Comparison of ENCODE assay signal across 29 cellular contexts in genomic region chr12:96300064-96300463, GRCh38.
"Had no signal": no experiment of that assay in that cellular context is flagged by ENCODE, and none has a peak within 500 bp of the region (broad histone marks: within the 10 kb centered on the region; RNA-seq: fewer than 3 reads in every experiment).

No MANE protein-coding gene starts in this region.

- ATAC-seq: natural killer cell; psoas muscle; right cardiac atrium; right lobe of liver; stimulated activated memory B cell treated with anti-CD40 and anti-IgM and Interleukin-4, amounts not matched to agents 10 μg/mL and 1 μg/mL and 100 μg/mL, for 72 hours; stimulated activated naive CD8-positive, alpha-beta T cell treated with anti-CD3 and anti-CD28 coated beads, Interleukin-15, amount 100 ng/mL, for 72 hours; stimulated activated naive CD8-positive, alpha-beta T cell treated with anti-CD3 and anti-CD28 coated beads, Interleukin-15, Interleukin-2, amounts not matched to agents 100 U/mL and 50 U/mL, for 24 hours; upper lobe of right lung had no signal

- H3K36me3 ChIP-seq: ovary, uterus had no signal

- H3K9me3 ChIP-seq: ovary, psoas muscle, right lobe of liver, sigmoid colon, suprapubic skin, testis, tibial artery, transverse colon, upper lobe of right lung, uterus had no signal

- H3K4me2 ChIP-seq: neural progenitor cell had no signal

- H3K4me3 Mint-ChIP-seq: natural killer cell; nephron; neural progenitor cell; stimulated activated memory B cell treated with anti-CD40 and anti-IgM and Interleukin-4, amounts not matched to agents 10 μg/mL and 1 μg/mL and 100 μg/mL, for 72 hours; stimulated activated naive CD8-positive, alpha-beta T cell treated with anti-CD3 and anti-CD28 coated beads, Interleukin-15, amount 100 ng/mL, for 72 hours; type B pancreatic cell had no signal

- H3K27ac Mint-ChIP-seq: nephron; neural progenitor cell; progenitor cell of endocrine pancreas; stimulated activated memory B cell treated with anti-CD40 and anti-IgM and Interleukin-4, amounts not matched to agents 10 μg/mL and 1 μg/mL and 100 μg/mL, for 72 hours; type B pancreatic cell had no signal

- H3K4me3 ChIP-seq: neural progenitor cell, ovary, psoas muscle, right lobe of liver, sigmoid colon, suprapubic skin, testis, tibial artery, transverse colon, upper lobe of right lung, uterus had no signal

- H3K9me3 Mint-ChIP-seq: natural killer cell; nephron; neural progenitor cell; stimulated activated memory B cell treated with anti-CD40 and anti-IgM and Interleukin-4, amounts not matched to agents 10 μg/mL and 1 μg/mL and 100 μg/mL, for 72 hours; stimulated activated naive CD8-positive, alpha-beta T cell treated with anti-CD3 and anti-CD28 coated beads, Interleukin-15, amount 100 ng/mL, for 72 hours; type B pancreatic cell had no signal

- H3K9ac ChIP-seq: neural progenitor cell, parathyroid adenoma had no signal

- DNase-seq: natural killer cell; occipital lobe; ovary; posterior cingulate gyrus; psoas muscle; right cardiac atrium; right lobe of liver; sigmoid colon; small intestine; stimulated activated CD4-positive, alpha-beta T cell treated with anti-CD3 and anti-CD28 coated beads, Interleukin-15, amount 100 ng/mL, for 24 hours; stimulated activated CD4-positive, alpha-beta T cell treated with anti-CD3 and anti-CD28 coated beads, Interleukin-4, amount 100 ng/mL, for 1 hour; stimulated activated CD4-positive, alpha-beta T cell treated with anti-CD3 and anti-CD28 coated beads, Interleukin-4, amount 100 ng/mL, for 4 hours; stimulated activated CD8-positive, alpha-beta memory T cell treated with anti-CD3 and anti-CD28 coated beads, Interleukin-4, amount 100 ng/mL, for 48 hours; stimulated activated naive CD4-positive, alpha-beta T cell; stimulated activated naive CD8-positive, alpha-beta T cell treated with anti-CD3 and anti-CD28 coated beads, Interleukin-15, amount 100 ng/mL, for 72 hours; stimulated activated naive CD8-positive, alpha-beta T cell treated with anti-CD3 and anti-CD28 coated beads, Interleukin-15, Interleukin-2, amounts not matched to agents 100 U/mL and 50 U/mL, for 24 hours; substantia nigra; testis; tibial artery; transverse colon; upper lobe of right lung; uterus had no signal

- H3K27me3 Mint-ChIP-seq: progenitor cell of endocrine pancreas; stimulated activated memory B cell treated with anti-CD40 and anti-IgM and Interleukin-4, amounts not matched to agents 10 μg/mL and 1 μg/mL and 100 μg/mL, for 72 hours; stimulated activated naive CD8-positive, alpha-beta T cell treated with anti-CD3 and anti-CD28 coated beads, Interleukin-15, amount 100 ng/mL, for 72 hours; type B pancreatic cell had no signal

- H3K4me1 ChIP-seq: parathyroid adenoma, psoas muscle, right lobe of liver, suprapubic skin, testis, tibial artery, upper lobe of right lung, uterus had no signal

- H3K27me3 ChIP-seq: neural progenitor cell, ovary, right lobe of liver, sigmoid colon, suprapubic skin, testis, tibial artery, transverse colon, upper lobe of right lung, uterus had no signal

- H3K4me1 Mint-ChIP-seq: nephron; stimulated activated memory B cell treated with anti-CD40 and anti-IgM and Interleukin-4, amounts not matched to agents 10 μg/mL and 1 μg/mL and 100 μg/mL, for 72 hours had no signal

- H3K27ac ChIP-seq: neural progenitor cell, ovary, parathyroid adenoma, psoas muscle, right lobe of liver, sigmoid colon, suprapubic skin, testis, tibial artery, transverse colon, upper lobe of right lung, uterus had no signal

- H2AFZ ChIP-seq: neural progenitor cell, parathyroid adenoma had no signal
